11 cellular contexts compared by ENCODE assay signal in genomic region chr2:226426292-226426736, GRCh38.
DNase-seq lines count a peak whose midpoint lies in the region; TF ChIP-seq lines count a peak whose summit lies in the region.
"Had no signal": no experiment of that assay in that cellular context is flagged by ENCODE, and none has a peak within 500 bp of the region (broad histone marks: within the 10 kb centered on the region; RNA-seq: fewer than 3 reads in every experiment).

No MANE protein-coding gene starts in this region.

- H4K20me1 ChIP-seq in BLaER1 treated with 17β-estradiol and CSF1 and Interleukin-3, amounts not matched to agents 10 nM and 100 nM, result no peaks in the 10 kb centered on the region

- H3K36me3 ChIP-seq in BLaER1 treated with 17β-estradiol and CSF1 and Interleukin-3, amounts not matched to agents 10 nM and 100 nM, result no peaks in the 10 kb centered on the region
- H3K36me3 ChIP-seq in H7 (replicated peaks; ENCODE audit: control insufficient read depth, insufficient read depth, low read length), result no peaks in the 10 kb centered on the region
- H3K36me3 ChIP-seq: HAP-1 had no signal

- no peak overlapping the region for H3K4me3 ChIP-seq in BLaER1 treated with 17β-estradiol and CSF1 and Interleukin-3, amounts not matched to agents 10 nM and 100 nM
- H3K4me3 ChIP-seq in lower leg skin (ENCODE audit: low read depth, poor library complexity, severe bottlenecking) (no peak overlapping the region), H7 (ENCODE audit: insufficient read depth, low read depth, low read length) (no peak overlapping the region)
- H3K4me3 ChIP-seq: HAP-1 had no signal

- peaks cover 0 to 22% (median 0%) of the 10 kb centered on the region in 11 experiments; a peak in 5 of 22 replicates for H3K27me3 ChIP-seq in BLaER1 treated with 17β-estradiol and CSF1 and Interleukin-3, amounts not matched to agents 10 nM and 100 nM
- H3K27me3 ChIP-seq in H7 (ENCODE audit: control insufficient read depth, insufficient read depth, low read length), result no peaks in the 10 kb centered on the region

- WGBS in lower leg skin, 2 donors, result 57 to 78% methylated on average over 5 of the region's 5 CpGs

- DNase-seq in LHCN-M2 (ENCODE audit: low read depth), result peak; percentile 78
- DNase-seq in amniotic epithelial cell (ENCODE audit: low read depth), result peak; percentile 94
- DNase-seq in iris pigment epithelial cell (ENCODE audit: low read depth), result peak; percentile 90
- DNase-seq in lower leg skin (ENCODE audit: low spot score in 2 of 2), result no peak
- no peak for DNase-seq in HUDEP-2 (lab: John Stamatoyannopoulos, UW; ENCODE audit: unreplicated experiment in 76 of 76)
- no peak for DNase-seq in H7
- no peak for DNase-seq in NCI-H69 (lab: John Stamatoyannopoulos, UW)
- DNase-seq: RPMI8226 had no signal

- no peak for TF ChIP-seq CTCF in lower leg skin (IDR thresholded peaks at IDR 0.05)

- no peak overlapping the region for H3K9ac ChIP-seq in BLaER1 treated with 17β-estradiol and CSF1 and Interleukin-3, amounts not matched to agents 10 nM and 100 nM
- H3K9ac ChIP-seq: KMS-11 had no signal

- intact Hi-C loops in lower leg skin (cut with DNase I; ENCODE audit: low total_unique reads), result no loop called here

- H3K9me3 ChIP-seq in BLaER1 treated with 17β-estradiol and CSF1 and Interleukin-3, amounts not matched to agents 10 nM and 100 nM (replicated peaks in 1 of 11), result no peaks in the 10 kb centered on the region; a peak in 1 of 22 replicates
- H3K9me3 ChIP-seq: HAP-1 had no signal

- peak overlapping the region in 1 of 11 experiments; percentile 38; a peak in 2 of 22 replicates for H3K27ac ChIP-seq in BLaER1 treated with 17β-estradiol and CSF1 and Interleukin-3, amounts not matched to agents 10 nM and 100 nM
- H3K27ac ChIP-seq: KMS-11 had no signal

- H3K4me2 ChIP-seq in BLaER1 treated with 17β-estradiol and CSF1 and Interleukin-3, amounts not matched to agents 10 nM and 100 nM, result peak overlapping the region in 7 of 11 experiments; percentile 6 to 93 (median 46); a peak in 11 of 22 replicates
- H3K4me2 ChIP-seq: KMS-11 had no signal

- peaks cover 38 to 68% (median 55%) of the 10 kb centered on the region in 10 experiments for H3K4me1 ChIP-seq in BLaER1 treated with 17β-estradiol and CSF1 and Interleukin-3, amounts not matched to agents 10 nM and 100 nM

- TF ChIP-seq POLR2A in lower leg skin (IDR thresholded peaks at IDR 0.05), result no peak

Comparison
In these comparisons a context has a peak if more than half of its experiments do, and no peak if none do; other contexts are left out.
1. DNase-seq: peak in LHCN-M2 (single experiment), amniotic epithelial cell (single experiment) and iris pigment epithelial cell (single experiment); none in lower leg skin (0 of 2), HUDEP-2 (0 of 76), H7 (single experiment) and NCI-H69 (single experiment).